ENCODE assay signal across 9 cellular contexts in the genomic region with DNA sequence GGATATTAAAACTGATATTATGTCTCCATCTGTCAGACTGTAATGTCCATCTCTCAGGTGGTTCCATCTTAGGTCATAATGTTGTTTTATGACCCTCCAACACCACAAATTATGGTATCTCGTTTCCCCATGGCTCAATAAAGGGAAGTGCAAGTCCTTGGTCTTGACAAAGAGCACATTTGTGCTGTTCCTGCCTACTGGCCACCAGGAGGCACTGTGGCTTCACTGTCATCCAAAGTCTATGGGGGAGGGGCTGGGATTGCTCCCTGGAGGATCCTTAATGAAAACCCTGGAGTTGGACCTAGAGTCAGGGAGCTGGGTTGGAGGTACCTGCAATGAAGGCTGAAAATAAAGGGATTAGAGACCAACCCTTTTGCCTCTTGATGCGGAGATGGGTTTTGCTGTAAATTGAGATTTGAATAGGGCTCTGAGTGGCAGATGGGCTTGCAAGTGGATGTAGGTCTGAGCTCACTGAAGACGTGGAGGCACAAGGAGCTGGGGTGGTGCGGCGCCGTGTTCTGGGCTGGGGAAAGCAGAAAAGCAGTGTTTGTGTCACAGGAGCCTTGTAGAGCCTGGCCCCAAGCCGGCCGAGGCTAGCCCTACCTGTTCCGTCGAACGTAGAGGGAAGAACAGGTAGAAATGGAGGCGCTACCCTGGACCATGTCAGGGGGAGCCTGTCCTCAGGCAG.
DNase-seq lines count a peak whose midpoint lies in the region; TF ChIP-seq lines count a peak whose summit lies in the region.
"Had no signal": no experiment of that assay in that cellular context is flagged by ENCODE, and none has a peak within 500 bp of the region (broad histone marks: within the 10 kb centered on the region; RNA-seq: fewer than 3 reads in every experiment).

No MANE protein-coding gene starts in this region.

- H3K36me3 Mint-ChIP-seq in H9 (ENCODE audit: insufficient read depth in 1 of 3, low read depth in 3 of 3): 0 out of 7 replicates have a peak, but pooled peaks cover 0 to 2% (median 0%) of the 10 kb centered on the region in 3 experiments

- no peaks in the 10 kb centered on the region for H4K20me1 ChIP-seq in H9 (ENCODE audit: control insufficient read depth, insufficient read depth, insufficient read length)
- no peaks in the 10 kb centered on the region for H4K20me1 ChIP-seq in PC-9 (ENCODE audit: insufficient read depth)
- H4K20me1 ChIP-seq: BLaER1 had no signal

- H2BK120ac ChIP-seq in H9 (ENCODE audit: low read depth, low read length, poor library complexity, severe bottlenecking): no peak overlapping the region

- no peak overlapping the region for H4K5ac ChIP-seq in H9 (ENCODE audit: insufficient read length, low read depth, low read length)

- peak; percentile 90 for TF ChIP-seq CTCF in H9 (conservative IDR thresholded peaks at IDR 0.05)
- peak; percentile 78 for TF ChIP-seq CTCF in PC-9 (conservative IDR thresholded peaks at IDR 0.05)
- TF ChIP-seq CTCF in parathyroid adenoma (IDR thresholded peaks at IDR 0.05): peak; percentile 91

- no CpG with 5 or more reads among the region's 12 CpGs for WGBS in H9 (ENCODE audit: extremely low coverage, insufficient read length, low lambda C conversion rate)

- H3K4me2 ChIP-seq in H9 (ENCODE audit: insufficient read depth, insufficient read length, low read length) (no peak overlapping the region), PC-9 (no peak overlapping the region), parathyroid adenoma (ENCODE audit: low read length) (no peak overlapping the region)

- no peaks in the 10 kb centered on the region for H3K23me2 ChIP-seq in H9 (ENCODE audit: insufficient read length, low read depth, low read length, poor library complexity, severe bottlenecking)

- H3K4me1 ChIP-seq in H9 (ENCODE audit: insufficient read depth, low read length) (0 out of 2 replicates have a peak, but pooled peaks cover 2% of the 10 kb centered on the region), PC-9 (replicated peaks; ENCODE audit: insufficient read depth) (peaks cover 46% of the 10 kb centered on the region), parathyroid adenoma (peaks cover 17% of the 10 kb centered on the region)

- no TSS peak for BruUV-seq in PC-9 (replicated peaks; lab: Mats Ljungman, UMichigan)

- peak; percentile 12 for DNase-seq in NCI-H146 (lab: John Stamatoyannopoulos, UW)
- no peak for DNase-seq in NCI-H146 treated with DMSO at 0.1 percent for 48 hours (lab: John Stamatoyannopoulos, UW; ENCODE audit: unreplicated experiment)
- peak; percentile 66 for DNase-seq in H9
- no peak for DNase-seq in PC-9
- DNase-seq in epithelial cell of prostate (ENCODE audit: low read depth, low spot score): peak; percentile 14
- no peak for DNase-seq in dedifferentiated amniotic fluid mesenchymal stem cell (ENCODE audit: extremely low spot score)
- no peak for DNase-seq in HuH-7.5 (ENCODE audit: low spot score)

- H3K4me1 Mint-ChIP-seq in H9: peaks cover 13 to 21% of the 10 kb centered on the region in 2 experiments

- peaks cover 2% of the 10 kb centered on the region for H3K27me3 Mint-ChIP-seq in H9 (ENCODE audit: low read depth)

- no peak overlapping the region for H3K18ac ChIP-seq in H9 (ENCODE audit: insufficient read length, low read depth, low read length)

- no peak overlapping the region for H2BK15ac ChIP-seq in H9 (ENCODE audit: low read depth, low read length)

- H2AFZ ChIP-seq in H9 (ENCODE audit: low read length) (no peak overlapping the region), PC-9 (no peak overlapping the region), parathyroid adenoma (no peak overlapping the region)

- H3K27ac Mint-ChIP-seq in H9: peak overlapping the region in 1 of 3 experiments; percentile 70; a peak in 1 of 7 replicates

- H3K14ac ChIP-seq in H9 (ENCODE audit: insufficient read depth, low read length): no peak overlapping the region

- H3K9me3 Mint-ChIP-seq in H9: no peaks in the 10 kb centered on the region

- H3K4me3 Mint-ChIP-seq in H9: no peak overlapping the region

- H3F3A ChIP-seq in PC-9 (ENCODE audit: insufficient read depth, low read depth): peaks cover 32% of the 10 kb centered on the region

- H2AK5ac ChIP-seq in H9 (ENCODE audit: insufficient read length, low read length): no peak overlapping the region

- H3K4me3 ChIP-seq in PC-9 (no peak overlapping the region), parathyroid adenoma (ENCODE audit: low read depth, low read length) (no peak overlapping the region)
- H3K4me3 ChIP-seq: BLaER1 had no signal

- H2BK12ac ChIP-seq in H9 (ENCODE audit: insufficient read length, low read depth, low read length): no peak overlapping the region

- no peak overlapping the region for H3K4ac ChIP-seq in H9 (ENCODE audit: low read depth, low read length)

- intact Hi-C loops in PC-9 (cut with micrococcal nuclease; ENCODE audit: unreplicated experiment): no loop called here

- H3K56ac ChIP-seq in H9 (ENCODE audit: insufficient read length, low read depth, low read length): no peak overlapping the region

- no peak overlapping the region for H4K91ac ChIP-seq in H9 (ENCODE audit: insufficient read length, low read depth, low read length)

- POLR2A ChIA-PET in PC-9 (lab: Charles Lee; ENCODE audit: unreplicated experiment): interaction anchor here (0.6 kb wide), 1 partner anchor 92 kb away, joined by 3 read pairs; no protein-coding TSS in a partner anchor

- H3K79me2 ChIP-seq in H9 (ENCODE audit: insufficient read depth, low read length): no peaks in the 10 kb centered on the region
- no peaks in the 10 kb centered on the region for H3K79me2 ChIP-seq in PC-9 (ENCODE audit: low read depth)
- no peaks in the 10 kb centered on the region for H3K79me2 ChIP-seq in parathyroid adenoma

- no peak overlapping the region for H2BK20ac ChIP-seq in H9 (ENCODE audit: low read depth, low read length, poor library complexity, severe bottlenecking)

- no peaks in the 10 kb centered on the region for H3K79me1 ChIP-seq in H9 (ENCODE audit: insufficient read depth, low read depth, low read length, poor library complexity, severe bottlenecking)

- no peak overlapping the region for H3K23ac ChIP-seq in H9 (ENCODE audit: insufficient read length, low read depth, low read length)

- H2BK5ac ChIP-seq in H9 (ENCODE audit: insufficient read length, low read length): no peak overlapping the region

- CTCF ChIA-PET in PC-9 (lab: Charles Lee): interaction anchor here (0.6 to 1.8 kb wide), 2 partner anchors 21 to 23 kb away, joined by 3 to 4 read pairs; no protein-coding TSS in a partner anchor

- H3K27ac ChIP-seq in H9 (ENCODE audit: insufficient read length, low read depth, low read length) (no peak overlapping the region), PC-9 (0 out of 2 replicates have a peak overlapping the region, but pooled peaks have one; percentile 79), epithelial cell of prostate (no peak overlapping the region), parathyroid adenoma (no peak overlapping the region)
- H3K27ac ChIP-seq: BLaER1 had no signal

- H3K9me2 ChIP-seq in PC-9 (ENCODE audit: insufficient read depth): no peaks in the 10 kb centered on the region

- no peaks in the 10 kb centered on the region for H3K36me3 ChIP-seq in PC-9 (ENCODE audit: low read depth)
- H3K36me3 ChIP-seq in parathyroid adenoma (ENCODE audit: control insufficient read depth, insufficient read depth, low read length): no peaks in the 10 kb centered on the region
- H3K36me3 ChIP-seq: BLaER1 had no signal

- H3K27me3 ChIP-seq in H9 (ENCODE audit: insufficient read depth, low read length) (no peaks in the 10 kb centered on the region), PC-9 (ENCODE audit: insufficient read depth, low read depth) (no peaks in the 10 kb centered on the region), parathyroid adenoma (ENCODE audit: control insufficient read depth, insufficient read depth, low read length) (no peaks in the 10 kb centered on the region)
- H3K27me3 ChIP-seq: BLaER1 had no signal

- H4K8ac ChIP-seq in H9 (replicated peaks; ENCODE audit: insufficient read length, low read depth, low read length): no peak overlapping the region

- H3K9me3 ChIP-seq in H9 (ENCODE audit: control insufficient read depth, low read depth, low read length): no peaks in the 10 kb centered on the region
- H3K9me3 ChIP-seq in PC-9 (ENCODE audit: insufficient read depth, low read depth): no peaks in the 10 kb centered on the region
- no peaks in the 10 kb centered on the region for H3K9me3 ChIP-seq in parathyroid adenoma (ENCODE audit: control insufficient read depth, low read length)

- no peak overlapping the region for H3T11ph ChIP-seq in H9 (ENCODE audit: low read length)

- no peak overlapping the region for H3K9ac ChIP-seq in H9 (ENCODE audit: extremely low read depth, insufficient read length, low read length)
- no peak overlapping the region for H3K9ac ChIP-seq in parathyroid adenoma
- H3K9ac ChIP-seq: BLaER1 had no signal

Comparison
In these comparisons a context has a peak if more than half of its experiments do, and no peak if none do; other contexts are left out.
1. DNase-seq: peak in NCI-H146 (single experiment), H9 (single experiment) and epithelial cell of prostate (single experiment); none in NCI-H146 treated with DMSO at 0.1 percent for 48 hours (single experiment), PC-9 (0 of 2), dedifferentiated amniotic fluid mesenchymal stem cell (single experiment) and HuH-7.5 (single experiment).
2. Peak in every context shown above with its lines, with median percentiles within 50 percentile points of each other: CTCF ChIP-seq.